ENCODE assay signal across 10 cellular contexts in genomic region chr19:11453468-11454341, GRCh38. TPM values are rescaled to one million over a fixed set of nuclear protein-coding genes. Genes with fewer than 3 reads are reported as not detected.
DNase-seq lines count a peak whose midpoint lies in the region; FAIRE-seq and TF ChIP-seq lines count a peak whose summit lies in the region.
"Had no signal": no experiment of that assay in that cellular context is flagged by ENCODE, and none has a peak within 500 bp of the region (broad histone marks: within the 10 kb centered on the region; RNA-seq: fewer than 3 reads in every experiment).

No MANE protein-coding gene starts in this region.

- no peaks in the 10 kb centered on the region for H3K36me3 ChIP-seq in kidney (ENCODE audit: control insufficient read depth in 1 of 2, insufficient read depth in 2 of 2, low read length in 2 of 2)

- TF ChIP-seq RAD21 in Ishikawa (IDR thresholded peaks at IDR 0.05; ENCODE audit: low read depth), result no peak

- peaks cover 6% of the 10 kb centered on the region for H3K36me3 Mint-ChIP-seq in nephron progenitor cell (ENCODE audit: low read depth)
- H3K36me3 Mint-ChIP-seq: natural killer cell had no signal

- H3K4me3 ChIP-seq in astrocyte of the spinal cord (ENCODE audit: low read depth, low read length) (no peak overlapping the region), kidney (ENCODE audit: low read length in 2 of 2) (no peak overlapping the region)

- H3K4me1 ChIP-seq in kidney (ENCODE audit: control insufficient read depth in 1 of 2, insufficient read depth in 1 of 2, low read depth in 1 of 2, low read length in 2 of 2), result no peaks in the 10 kb centered on the region

- no peak overlapping the region for H3K9ac ChIP-seq in kidney (ENCODE audit: low read length in 2 of 2)

- peak overlapping the region; percentile 51 for H3K4me3 Mint-ChIP-seq in nephron progenitor cell
- H3K4me3 Mint-ChIP-seq: natural killer cell had no signal

- no peaks in the 10 kb centered on the region for H3K9me3 Mint-ChIP-seq in nephron progenitor cell
- H3K9me3 Mint-ChIP-seq: natural killer cell had no signal

- H3K9me3 ChIP-seq in kidney (ENCODE audit: control insufficient read depth in 1 of 2, low read length in 2 of 2), result no peaks in the 10 kb centered on the region

- TF ChIP-seq CTCF in astrocyte of the spinal cord (IDR thresholded peaks at IDR 0.05; ENCODE audit: low read depth, low read length) (peak; percentile 47), nephron progenitor cell (IDR thresholded peaks at IDR 0.05) (peak; percentile 47), kidney (IDR thresholded peaks at IDR 0.05; ENCODE audit: borderline replicate concordance, extremely low read depth, insufficient read depth) (no peak)

- no peak overlapping the region for H3K27ac Mint-ChIP-seq in nephron progenitor cell
- H3K27ac Mint-ChIP-seq: natural killer cell had no signal

- H3K27ac ChIP-seq in kidney (ENCODE audit: low read depth in 2 of 2, low read length in 2 of 2), result no peak overlapping the region

- TF ChIP-seq EP300 in Ishikawa (IDR thresholded peaks at IDR 0.05; ENCODE audit: borderline replicate concordance), result no peak

- FAIRE-seq in kidney (lab: Jason Lieb, UNC), result no peak

- in situ Hi-C loops in astrocyte of the spinal cord (cut with HindIII; ENCODE audit: low sequenced_read_pairs), result no loop called here

- H3K4me1 Mint-ChIP-seq in nephron progenitor cell, result peaks cover 36% of the 10 kb centered on the region
- H3K4me1 Mint-ChIP-seq: natural killer cell had no signal

- H3K27me3 Mint-ChIP-seq in nephron progenitor cell (ENCODE audit: low read depth, poor library complexity), result no peaks in the 10 kb centered on the region

- DNase-seq in GM03348 (ENCODE audit: low spot score) (peak; percentile 18), astrocyte of the spinal cord (ENCODE audit: low read depth, low spot score) (no peak), nephron progenitor cell (no peak), NCI-H1048 (lab: John Stamatoyannopoulos, UW) (no peak), kidney glomerular epithelial cell (lab: John Stamatoyannopoulos, UW) (no peak), kidney (no peak), AG08395 (ENCODE audit: low spot score) (no peak)
- DNase-seq: natural killer cell had no signal

- intact Hi-C loops in kidney (cut with DNase I), result no loop called here

TF ChIP-seq in Ishikawa, 13 proteins besides CTCF, POLR2A, EP300 and RAD21:
- no peak for TF ChIP-seq TCF12 (IDR thresholded peaks at IDR 0.05; ENCODE audit: low read depth)
- 0 out of 2 replicates have a peak, but pooled peaks have one; percentile 18 for TF ChIP-seq ZBTB7A (IDR thresholded peaks at IDR 0.05; ENCODE audit: low read depth)

RNA-seq across cellular contexts. Expression of gene PRKCSH, which starts 18.3 kb away (rescaled TPM):
- total RNA-seq in kidney, result 278 TPM
- polyA plus RNA-seq in kidney (ENCODE audit: insufficient read depth, low read depth, low replicate concordance), result 182 TPM

RNA-seq across cellular contexts. Expression of gene ODAD3, which starts 18.8 kb away (rescaled TPM):
- total RNA-seq in kidney, result 1.5 TPM
- 7.1 TPM for polyA plus RNA-seq in kidney (ENCODE audit: insufficient read depth, low read depth, low replicate concordance)
- total RNA-seq: natural killer cell had no signal

RNA-seq across cellular contexts. Expression of gene ELAVL3, which starts 27.1 kb away (rescaled TPM):
- 0.22 TPM for total RNA-seq in kidney
- not detected for polyA plus RNA-seq in kidney (ENCODE audit: insufficient read depth, low read depth, low replicate concordance)
- total RNA-seq: activated CD8-positive, alpha-beta memory T cell treated with anti-CD3 and anti-CD28 coated beads for 36 hours; natural killer cell had no signal

RNA-seq across cellular contexts. Expression of gene RGL3, which starts 34.6 kb away (rescaled TPM):
- 126 TPM for total RNA-seq in kidney
- polyA plus RNA-seq in kidney (ENCODE audit: insufficient read depth, low read depth, low replicate concordance), result 56.9 TPM
- total RNA-seq: activated CD8-positive, alpha-beta memory T cell treated with anti-CD3 and anti-CD28 coated beads for 36 hours had no signal

RNA-seq across cellular contexts. Expression of gene ZNF653, which starts 51.9 kb away (rescaled TPM):
- 11.5 TPM for total RNA-seq in kidney
- polyA plus RNA-seq in kidney (ENCODE audit: insufficient read depth, low read depth, low replicate concordance), result 10.8 TPM
